ENCODE assay signal across 1 cellular context in the genomic region with DNA sequence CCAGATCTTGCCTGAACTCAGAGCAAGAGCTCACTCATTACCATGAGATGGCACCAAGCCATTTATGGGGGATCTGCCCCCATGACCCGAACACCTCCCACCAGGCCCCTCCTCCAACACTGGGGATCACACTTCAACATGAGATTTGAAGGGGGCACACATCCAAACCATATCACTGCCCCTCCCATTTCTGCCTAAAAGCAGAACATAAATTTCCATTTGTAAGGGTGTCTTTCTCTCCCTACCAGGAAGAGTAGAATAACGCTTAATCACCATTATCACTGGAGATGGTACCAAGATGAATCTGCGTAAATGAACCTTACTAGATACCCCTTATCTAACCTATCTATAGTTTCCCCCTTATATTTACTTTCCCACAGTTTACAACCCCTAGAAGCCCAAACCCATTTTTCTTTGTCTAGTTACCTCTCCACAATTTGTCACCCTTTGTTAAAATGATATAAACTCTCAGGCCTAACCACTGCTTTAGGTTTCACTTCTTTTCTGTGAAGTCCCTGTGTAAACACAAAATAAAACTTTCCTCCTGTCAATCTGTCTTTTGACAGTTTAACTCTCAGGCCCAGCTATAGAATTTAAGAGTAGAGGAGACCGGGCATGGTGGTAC.
TF ChIP-seq lines count a peak whose summit lies in the region.

No MANE protein-coding gene starts in this region.

TF ChIP-seq in SK-N-SH treated with all-trans-retinoic acid at 6 μM for 48 hours, 23 proteins besides CTCF, POLR2A, EP300 and RAD21 (continued from another document):
- TF ChIP-seq, protein P1, sequence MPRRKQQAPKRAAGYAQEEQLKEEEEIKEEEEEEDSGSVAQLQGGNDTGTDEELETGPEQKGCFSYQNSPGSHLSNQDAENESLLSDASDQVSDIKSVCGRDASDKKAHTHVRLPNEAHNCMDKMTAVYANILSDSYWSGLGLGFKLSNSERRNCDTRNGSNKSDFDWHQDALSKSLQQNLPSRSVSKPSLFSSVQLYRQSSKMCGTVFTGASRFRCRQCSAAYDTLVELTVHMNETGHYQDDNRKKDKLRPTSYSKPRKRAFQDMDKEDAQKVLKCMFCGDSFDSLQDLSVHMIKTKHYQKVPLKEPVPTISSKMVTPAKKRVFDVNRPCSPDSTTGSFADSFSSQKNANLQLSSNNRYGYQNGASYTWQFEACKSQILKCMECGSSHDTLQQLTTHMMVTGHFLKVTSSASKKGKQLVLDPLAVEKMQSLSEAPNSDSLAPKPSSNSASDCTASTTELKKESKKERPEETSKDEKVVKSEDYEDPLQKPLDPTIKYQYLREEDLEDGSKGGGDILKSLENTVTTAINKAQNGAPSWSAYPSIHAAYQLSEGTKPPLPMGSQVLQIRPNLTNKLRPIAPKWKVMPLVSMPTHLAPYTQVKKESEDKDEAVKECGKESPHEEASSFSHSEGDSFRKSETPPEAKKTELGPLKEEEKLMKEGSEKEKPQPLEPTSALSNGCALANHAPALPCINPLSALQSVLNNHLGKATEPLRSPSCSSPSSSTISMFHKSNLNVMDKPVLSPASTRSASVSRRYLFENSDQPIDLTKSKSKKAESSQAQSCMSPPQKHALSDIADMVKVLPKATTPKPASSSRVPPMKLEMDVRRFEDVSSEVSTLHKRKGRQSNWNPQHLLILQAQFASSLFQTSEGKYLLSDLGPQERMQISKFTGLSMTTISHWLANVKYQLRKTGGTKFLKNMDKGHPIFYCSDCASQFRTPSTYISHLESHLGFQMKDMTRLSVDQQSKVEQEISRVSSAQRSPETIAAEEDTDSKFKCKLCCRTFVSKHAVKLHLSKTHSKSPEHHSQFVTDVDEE (CRISPR knock-in tag; IDR thresholded peaks at IDR 0.05): no peak
- no peak for TF ChIP-seq GLIS3 (CRISPR knock-in tag; IDR thresholded peaks at IDR 0.05)
- TF ChIP-seq ZNF70 (CRISPR knock-in tag; IDR thresholded peaks at IDR 0.05): no peak
- no peak for TF ChIP-seq SNAI2 (CRISPR knock-in tag; IDR thresholded peaks at IDR 0.05)
- TF ChIP-seq TCF4 (CRISPR knock-in tag; IDR thresholded peaks at IDR 0.05; ENCODE audit: borderline replicate concordance): no peak
- TF ChIP-seq OSR1 (CRISPR knock-in tag; IDR thresholded peaks at IDR 0.05): no peak
- TF ChIP-seq, protein P2, sequence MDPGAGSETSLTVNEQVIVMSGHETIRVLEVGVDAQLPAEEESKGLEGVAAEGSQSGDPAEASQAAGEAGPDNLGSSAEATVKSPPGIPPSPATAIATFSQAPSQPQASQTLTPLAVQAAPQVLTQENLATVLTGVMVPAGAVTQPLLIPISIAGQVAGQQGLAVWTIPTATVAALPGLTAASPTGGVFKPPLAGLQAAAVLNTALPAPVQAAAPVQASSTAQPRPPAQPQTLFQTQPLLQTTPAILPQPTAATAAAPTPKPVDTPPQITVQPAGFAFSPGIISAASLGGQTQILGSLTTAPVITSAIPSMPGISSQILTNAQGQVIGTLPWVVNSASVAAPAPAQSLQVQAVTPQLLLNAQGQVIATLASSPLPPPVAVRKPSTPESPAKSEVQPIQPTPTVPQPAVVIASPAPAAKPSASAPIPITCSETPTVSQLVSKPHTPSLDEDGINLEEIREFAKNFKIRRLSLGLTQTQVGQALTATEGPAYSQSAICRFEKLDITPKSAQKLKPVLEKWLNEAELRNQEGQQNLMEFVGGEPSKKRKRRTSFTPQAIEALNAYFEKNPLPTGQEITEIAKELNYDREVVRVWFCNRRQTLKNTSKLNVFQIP (CRISPR knock-in tag; IDR thresholded peaks at IDR 0.05; ENCODE audit: borderline replicate concordance, low read depth): no peak
- TF ChIP-seq ESRRG (CRISPR knock-in tag; IDR thresholded peaks at IDR 0.05): no peak
- no peak for TF ChIP-seq PPARA (CRISPR knock-in tag; IDR thresholded peaks at IDR 0.05; ENCODE audit: borderline replicate concordance)
- no peak for TF ChIP-seq CSDC2 (CRISPR knock-in tag; IDR thresholded peaks at IDR 0.05)
- no peak for TF ChIP-seq BACH2 (CRISPR knock-in tag; IDR thresholded peaks at IDR 0.05; ENCODE audit: borderline replicate concordance)
- TF ChIP-seq, protein P3, sequence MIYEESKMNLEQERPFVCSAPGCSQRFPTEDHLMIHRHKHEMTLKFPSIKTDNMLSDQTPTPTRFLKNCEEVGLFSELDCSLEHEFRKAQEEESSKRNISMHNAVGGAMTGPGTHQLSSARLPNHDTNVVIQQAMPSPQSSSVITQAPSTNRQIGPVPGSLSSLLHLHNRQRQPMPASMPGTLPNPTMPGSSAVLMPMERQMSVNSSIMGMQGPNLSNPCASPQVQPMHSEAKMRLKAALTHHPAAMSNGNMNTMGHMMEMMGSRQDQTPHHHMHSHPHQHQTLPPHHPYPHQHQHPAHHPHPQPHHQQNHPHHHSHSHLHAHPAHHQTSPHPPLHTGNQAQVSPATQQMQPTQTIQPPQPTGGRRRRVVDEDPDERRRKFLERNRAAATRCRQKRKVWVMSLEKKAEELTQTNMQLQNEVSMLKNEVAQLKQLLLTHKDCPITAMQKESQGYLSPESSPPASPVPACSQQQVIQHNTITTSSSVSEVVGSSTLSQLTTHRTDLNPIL (CRISPR knock-in tag; IDR thresholded peaks at IDR 0.05; ENCODE audit: low read depth): no peak
